ENCODE assay signal across 10 cellular contexts in the genomic region with DNA sequence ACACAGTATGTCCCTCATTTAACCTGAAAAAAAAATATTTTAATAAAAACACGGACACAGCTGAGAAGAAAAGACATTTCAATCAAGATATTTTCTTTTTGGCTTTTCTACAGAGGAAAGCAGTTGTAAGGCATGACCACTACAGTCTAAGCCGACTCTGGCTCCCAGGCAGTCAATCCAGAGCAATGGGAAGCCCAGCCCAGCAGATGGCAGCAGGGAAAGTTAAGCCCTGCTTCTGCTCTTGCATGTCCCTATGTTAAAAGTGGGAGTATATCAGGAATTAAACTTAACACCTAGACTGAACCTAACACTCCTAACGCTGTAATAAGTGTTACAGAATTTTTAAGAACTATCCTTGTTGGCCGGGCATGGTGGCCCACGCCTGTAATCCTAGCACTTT. TPM values are rescaled to one million over a fixed set of nuclear protein-coding genes. Genes with fewer than 3 reads are reported as not detected.
DNase-seq lines count a peak whose midpoint lies in the region; ATAC-seq and TF ChIP-seq lines count a peak whose summit lies in the region.
"Had no signal": no experiment of that assay in that cellular context is flagged by ENCODE, and none has a peak within 500 bp of the region (broad histone marks: within the 10 kb centered on the region; RNA-seq: fewer than 3 reads in every experiment).

No MANE protein-coding gene starts in this region.

- peaks cover 16% of the 10 kb centered on the region for H3K4me1 ChIP-seq in OCI-LY7 (ENCODE audit: insufficient read depth, low read length, poor library complexity, severe bottlenecking)
- H3K4me1 ChIP-seq: body of pancreas had no signal

- H3K9me2 ChIP-seq in OCI-LY7 (ENCODE audit: insufficient read depth, low read length) = no peaks in the 10 kb centered on the region

- intact Hi-C loops in OCI-LY7 (cut with micrococcal nuclease; ENCODE audit: unreplicated experiment) = no loop called here

- ATAC-seq in activated CD4-positive, CD25-positive, alpha-beta regulatory T cell treated with anti-CD3 and anti-CD28 coated beads, Interleukin-2, amount 50 U/mL, for 24 hours = no peak
- ATAC-seq: body of pancreas, T-cell had no signal

- POLR2A ChIA-PET in OCI-LY7 (lab: Charles Lee) = interaction anchor here (0.7 kb wide), 1 partner anchor 338 kb away, joined by 3 read pairs; no protein-coding TSS in a partner anchor

- H3K9me3 ChIP-seq in OCI-LY7 (ENCODE audit: low read length) = no peaks in the 10 kb centered on the region
- H3K9me3 ChIP-seq: body of pancreas had no signal

- no peak overlapping the region for H3K4me3 ChIP-seq in OCI-LY7 (ENCODE audit: low read depth, low read length, poor library complexity, severe bottlenecking)
- H3K4me3 ChIP-seq: body of pancreas had no signal

- H3K36me3 ChIP-seq in OCI-LY7 (ENCODE audit: insufficient read depth, low read length) = peaks cover 85% of the 10 kb centered on the region

- BruUV-seq in OCI-LY7 (replicated peaks; lab: Mats Ljungman, UMichigan) = no TSS peak

- H3K27ac ChIP-seq in OCI-LY7 (ENCODE audit: low read depth, low read length, poor library complexity, severe bottlenecking) = no peak overlapping the region
- H3K27ac ChIP-seq: body of pancreas had no signal

- no peak overlapping the region for H2AFZ ChIP-seq in OCI-LY7 (ENCODE audit: low read length)

- peak; percentile 58; the same call in 1 of the 2 replicates for TF ChIP-seq CTCF in OCI-LY7 (conservative IDR thresholded peaks at IDR 0.05; ENCODE audit: low read length)

- CTCF ChIA-PET in OCI-LY7 (lab: Charles Lee; ENCODE audit: unreplicated experiment) = no interaction called here

- DNase-seq in NCI-H748 (lab: John Stamatoyannopoulos, UW; ENCODE audit: unreplicated experiment) = peak; percentile 3
- no peak for DNase-seq in NCI-H748 treated with DMSO at 0.1 percent for 48 hours (lab: John Stamatoyannopoulos, UW)
- no peak for DNase-seq in OCI-LY7 (ENCODE audit: low spot score)
- DNase-seq in fibroblast of peridontal ligament (ENCODE audit: extremely low read depth) = peak; percentile 46
- DNase-seq in renal cortical epithelial cell (ENCODE audit: low read depth) = peak; percentile 36
- no peak for DNase-seq in NCI-H2029 (lab: John Stamatoyannopoulos, UW)
- no peak for DNase-seq in mucosa of gallbladder (ENCODE audit: low spot score)
- DNase-seq: T-cell had no signal

- H3K79me2 ChIP-seq in OCI-LY7 (ENCODE audit: insufficient read depth, low read depth, low read length) = no peaks in the 10 kb centered on the region

- no peaks in the 10 kb centered on the region for H4K20me1 ChIP-seq in OCI-LY7 (ENCODE audit: insufficient read depth, low read length)

- no peak overlapping the region for H3K4me2 ChIP-seq in OCI-LY7 (ENCODE audit: low read length)

RNA-seq across cellular contexts. Expression of a gene that starts 19.5 kb away (rescaled TPM):
- 0.25 and 0.57 TPM in 2 replicates for total RNA-seq in OCI-LY7 (2014; rRNA removed; shearing (Covaris generic))
- 1.4 and 2.1 TPM in 2 replicates for total RNA-seq in OCI-LY7 (2022)
- total RNA-seq in renal cortical epithelial cell = 0.10 TPM in 1 of 2 replicates, not detected in the other
- 0.58 TPM for total RNA-seq in mucosa of gallbladder

RNA-seq across cellular contexts. Expression of a gene that starts 19.7 kb away (rescaled TPM):
- total RNA-seq in OCI-LY7 (2014; rRNA removed; shearing (Covaris generic)) = 75.6 and 86.7 TPM in 2 replicates
- total RNA-seq in OCI-LY7 (2022) = 120 and 122 TPM in 2 replicates
- 92.9 and 112 TPM in 2 replicates for total RNA-seq in renal cortical epithelial cell
- total RNA-seq in mucosa of gallbladder = 62.1 TPM

Comparison
In these comparisons a context has a peak if more than half of its experiments do, and no peak if none do; other contexts are left out.
1. DNase-seq: peak in NCI-H748 (single experiment), fibroblast of peridontal ligament (single experiment) and renal cortical epithelial cell (single experiment); none in NCI-H748 treated with DMSO at 0.1 percent for 48 hours (single experiment), OCI-LY7 (single experiment), NCI-H2029 (single experiment) and mucosa of gallbladder (single experiment).